Comparison of ENCODE assay signal across 8 cellular contexts in genomic region chr1:41239988-41240610, GRCh38. TPM values are rescaled to one million over a fixed set of nuclear protein-coding genes. Genes with fewer than 3 reads are reported as not detected.
DNase-seq lines count a peak whose midpoint lies in the region; ATAC-seq and TF ChIP-seq lines count a peak whose summit lies in the region.

No MANE protein-coding gene starts in this region.

- H3K36me3 ChIP-seq in Caco-2 (ENCODE audit: control insufficient read depth, insufficient read depth, low read length) (no peaks in the 10 kb centered on the region), ovary (no peaks in the 10 kb centered on the region)

- DNase-seq in Caco-2 (peak; percentile 38 to 67), HL-60 (ENCODE audit: low read depth in 1 of 2, low spot score in 1 of 2) (peak; percentile 30 to 40), SW480 (ENCODE audit: low spot score) (peak; percentile 25), foreskin keratinocyte (peak in 1 of 2 donors; percentile 55), superior temporal gyrus (ENCODE audit: extremely low spot score) (peak; percentile 47), ovary (no peak)

- H3K36me3 Mint-ChIP-seq in Caco-2 (ENCODE audit: insufficient read depth, unreplicated experiment) = no peaks in the 10 kb centered on the region

- TF ChIP-seq POLR2A in ovary (IDR thresholded peaks at IDR 0.05) = no peak

- H3K27ac ChIP-seq in HL-60 (replicated peaks) (peak overlapping the region; percentile 76; the same call in 1 of the 2 replicates), foreskin keratinocyte (no peak overlapping the region), ovary (no peak overlapping the region)

- no peak for TF ChIP-seq EP300 in ovary (IDR thresholded peaks at IDR 0.05)

- POLR2A ChIA-PET in Caco-2 (lab: Charles Lee) = no interaction called here

- CTCF ChIA-PET in Caco-2 (lab: Charles Lee) = no interaction called here

- intact Hi-C loops in Caco-2 (cut with micrococcal nuclease; ENCODE audit: unreplicated experiment) = loop anchor here (1.0 to 10.0 kb wide), 2 partner anchors 89 to 115 kb away; no protein-coding TSS in a partner anchor
- intact Hi-C loops in ovary (cut with DNase I) = loop anchor here in 2 of 4 donors (5.0 to 10.0 kb wide), 2 partner anchors 138 to 205 kb away; no protein-coding TSS in a partner anchor

- peaks cover 12% of the 10 kb centered on the region for H3K4me1 Mint-ChIP-seq in Caco-2 (ENCODE audit: low read depth, unreplicated experiment)

- peak overlapping the region; percentile 80 for H3K4me3 Mint-ChIP-seq in Caco-2 (ENCODE audit: unreplicated experiment)

- TF ChIP-seq CTCF in Caco-2 (IDR thresholded peaks at IDR 0.05; ENCODE audit: insufficient read depth in 1 of 2, low read depth in 1 of 2, low read length in 1 of 2, severe bottlenecking in 1 of 2, unreplicated experiment in 1 of 2) (peak in 1 of 2 experiments; percentile 34), HL-60 (IDR thresholded peaks at IDR 0.05; ENCODE audit: insufficient read depth, low read length) (peak; percentile 11), foreskin keratinocyte (conservative IDR thresholded peaks at IDR 0.05) (peak; percentile 62), ovary (IDR thresholded peaks at IDR 0.05) (peak in 1 of 3 donors; percentile 21)

- ATAC-seq in foreskin keratinocyte = no peak
- ATAC-seq in GM18520 (IDR thresholded peaks at IDR 0.05; ENCODE audit: unreplicated experiment) = no peak
- no peak for ATAC-seq in HG03342 (IDR thresholded peaks at IDR 0.05; ENCODE audit: unreplicated experiment)

- BruUV-seq in Caco-2 (replicated peaks; lab: Mats Ljungman, UMichigan) = no TSS peak

- H3K4me1 ChIP-seq in Caco-2 = peaks cover 56% of the 10 kb centered on the region
- H3K4me1 ChIP-seq in foreskin keratinocyte = peaks cover 17% of the 10 kb centered on the region
- H3K4me1 ChIP-seq in ovary (ENCODE audit: insufficient read depth) = peaks cover 5% of the 10 kb centered on the region

- no peaks in the 10 kb centered on the region for H3K9me3 Mint-ChIP-seq in Caco-2 (ENCODE audit: unreplicated experiment)

- no peaks in the 10 kb centered on the region for H3K9me3 ChIP-seq in Caco-2
- H3K9me3 ChIP-seq in ovary = no peaks in the 10 kb centered on the region

- H3K4me3 ChIP-seq in Caco-2 (ENCODE audit: low read depth, low read length) (no peak overlapping the region), HL-60 (replicated peaks; ENCODE audit: insufficient read depth, low read length) (no peak overlapping the region), ovary (no peak overlapping the region)

- H3K27ac Mint-ChIP-seq in Caco-2 (ENCODE audit: unreplicated experiment) = no peak overlapping the region

- no peaks in the 10 kb centered on the region for H3K27me3 Mint-ChIP-seq in Caco-2 (ENCODE audit: insufficient read depth, unreplicated experiment)

- H3K27me3 ChIP-seq in Caco-2 (replicated peaks; ENCODE audit: control insufficient read depth, insufficient read depth, low read length) = no peaks in the 10 kb centered on the region
- H3K27me3 ChIP-seq in HL-60 (ENCODE audit: insufficient read depth, poor library complexity, severe bottlenecking) = no peaks in the 10 kb centered on the region
- no peaks in the 10 kb centered on the region for H3K27me3 ChIP-seq in foreskin keratinocyte
- no peaks in the 10 kb centered on the region for H3K27me3 ChIP-seq in ovary

RNA-seq across cellular contexts. Expression of gene SCMH1, which starts 2.0 kb away (rescaled TPM):
- 25.6 and 27.6 TPM in 2 replicates for total RNA-seq in Caco-2 (2022)
- 22.3 and 24.5 TPM in 2 replicates for total RNA-seq in foreskin keratinocyte
- polyA plus RNA-seq in foreskin keratinocyte = 16.8 and 19.9 TPM in 2 replicates
- 10 to 100 TPM; 33.4 to 80.2 (median 53.2) TPM for total RNA-seq in ovary
- 10 to 100 TPM; 32.8 to 44.8 TPM for polyA plus RNA-seq in ovary

Comparison
In these comparisons a context has a peak if more than half of its experiments do, and no peak if none do; other contexts are left out.
1. DNase-seq: peak in Caco-2 (2 of 2), HL-60 (2 of 2), SW480 (single experiment) and superior temporal gyrus (single experiment); none in ovary (0 of 5).